15 cellular contexts compared by ENCODE assay signal in the genomic region with DNA sequence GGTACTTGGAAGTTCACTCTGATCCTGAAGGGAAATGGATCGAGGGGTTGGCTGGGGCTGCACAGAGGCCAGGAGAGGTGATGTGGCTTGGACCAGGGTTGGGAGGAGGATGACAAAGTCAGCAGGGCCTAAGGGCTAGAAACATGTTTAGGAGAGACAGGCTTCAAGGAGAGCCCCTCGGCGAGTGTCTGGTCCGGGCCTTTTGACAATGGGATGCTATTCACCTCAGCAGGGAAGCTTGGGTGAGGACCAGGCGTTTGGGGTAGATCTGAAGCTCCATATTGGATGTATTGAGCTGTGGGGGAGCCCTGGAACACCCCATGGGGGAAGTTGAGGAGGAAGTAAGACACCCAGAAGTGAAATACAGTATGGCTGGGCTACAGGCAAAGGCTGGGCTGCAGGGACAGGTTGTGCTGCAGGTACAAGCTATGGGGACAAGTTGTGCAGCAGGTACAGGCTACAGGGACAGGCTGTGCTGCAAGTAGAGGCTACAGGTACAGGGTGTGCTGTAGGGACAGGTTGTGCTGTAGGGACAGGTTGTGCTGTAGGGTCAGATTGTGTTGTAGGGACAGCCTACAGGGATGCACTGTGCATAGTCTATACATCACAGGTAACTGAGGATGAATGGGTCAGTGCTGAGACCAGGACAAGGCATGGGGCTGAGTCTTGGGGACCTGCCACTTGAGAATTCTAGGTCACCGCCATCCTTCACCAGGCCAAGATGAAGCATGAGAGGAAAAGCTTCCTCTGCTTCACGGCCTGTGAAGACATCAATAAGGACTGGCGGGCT. TPM values are rescaled to one million over a fixed set of nuclear protein-coding genes. Genes with fewer than 3 reads are reported as not detected.
"Had no signal": no experiment of that assay in that cellular context is flagged by ENCODE, and none has a peak within 500 bp of the region (broad histone marks: within the 10 kb centered on the region; RNA-seq: fewer than 3 reads in every experiment).

No MANE protein-coding gene starts in this region.

- DNase-seq: activated CD4-positive, alpha-beta T cell treated with anti-CD3 and anti-CD28 coated beads for 48 hours; activated naive CD4-positive, alpha-beta T cell treated with anti-CD3 and anti-CD28 coated beads, Interleukin-2, amount 50 U/mL, for 16 hours; activated T-cell treated with anti-CD3 and anti-CD28 coated beads for 4 hours; left ventricle myocardium inferior; mesendoderm; retina; thyroid gland; WERI-Rb-1 had no signal

- H3K27ac Mint-ChIP-seq: activated T-helper 2 cell treated with anti-CD3 and anti-CD28 coated beads, Interferon-gamma antibody, Interleukin-2, Interleukin-4, amounts not matched to agents 10 μg/mL and 5 μg/mL and 100 μg/mL, durations not matched to agents 14 hours and 24 hours and 36 hours had no signal

- FAIRE-seq: islet of Langerhans had no signal

- H3K4me3 ChIP-seq: body of pancreas, left ventricle myocardium inferior, thyroid gland, uterus had no signal

- H3K36me3 ChIP-seq: esophagus squamous epithelium, left ventricle myocardium inferior, thyroid gland, uterus, WERI-Rb-1 had no signal

- H3K9me3 ChIP-seq: body of pancreas, esophagus squamous epithelium, thyroid gland, uterus had no signal

- H3K27ac ChIP-seq: body of pancreas, esophagus squamous epithelium, left ventricle myocardium inferior, thyroid gland, uterus, WERI-Rb-1 had no signal

- H3K4me1 ChIP-seq: body of pancreas, thyroid gland, uterus had no signal

- H3K27me3 ChIP-seq: thyroid gland had no signal

RNA-seq across cellular contexts. Expression of a gene that starts 22.7 kb away (rescaled TPM):
- total RNA-seq: activated CD8-positive, alpha-beta memory T cell treated with anti-CD3 and anti-CD28 coated beads for 36 hours; activated T-helper 2 cell treated with anti-CD3 and anti-CD28 coated beads, Interferon-gamma antibody, Interleukin-2, Interleukin-4, amounts not matched to agents 10 μg/mL and 5 μg/mL and 100 μg/mL, durations not matched to agents 14 hours and 24 hours and 36 hours; esophagus squamous epithelium; skeletal muscle tissue had no signal

RNA-seq across cellular contexts. Expression of a gene that starts 47.3 kb away (rescaled TPM):
- total RNA-seq: activated T-helper 2 cell treated with anti-CD3 and anti-CD28 coated beads, Interferon-gamma antibody, Interleukin-2, Interleukin-4, amounts not matched to agents 10 μg/mL and 5 μg/mL and 100 μg/mL, durations not matched to agents 14 hours and 24 hours and 36 hours had no signal
